In genomic region chr3:23726811-23727548, GRCh38 we compare ENCODE assay signal across 11 cellular contexts.
DNase-seq lines count a peak whose midpoint lies in the region; ATAC-seq, FAIRE-seq and TF ChIP-seq lines count a peak whose summit lies in the region.
"Had no signal": no experiment of that assay in that cellular context is flagged by ENCODE, and none has a peak within 500 bp of the region (broad histone marks: within the 10 kb centered on the region; RNA-seq: fewer than 3 reads in every experiment).

No MANE protein-coding gene starts in this region.

- TF ChIP-seq RAD21 in HepG2 (CRISPR knock-in tag; IDR thresholded peaks at IDR 0.05) (no peak), IMR-90 (IDR thresholded peaks at IDR 0.05; ENCODE audit: low read length) (no peak)

- intact Hi-C loops in right lobe of liver (cut with DNase I): no loop called here
- intact Hi-C loops in HepG2 (cut with micrococcal nuclease; ENCODE audit: unreplicated experiment): no loop called here
- intact Hi-C loops in IMR-90 (cut with micrococcal nuclease): loop anchor here (5.0 kb wide), 1 partner anchor 525 kb away; the partner anchor contains the start of gene UBE2E2
- intact Hi-C loops in upper lobe of right lung (cut with DNase I): no loop called here

- H2BK5ac ChIP-seq in IMR-90 (ENCODE audit: low read depth, low read length, poor library complexity, severe bottlenecking): no peak overlapping the region

- TF ChIP-seq CTCF in right lobe of liver (IDR thresholded peaks at IDR 0.05) (no peak), HepG2 (CRISPR knock-in tag; IDR thresholded peaks at IDR 0.05) (no peak), IMR-90 (conservative IDR thresholded peaks at IDR 0.05; ENCODE audit: low read depth, low read length) (no peak), upper lobe of right lung (IDR thresholded peaks at IDR 0.05) (no peak)

- H3K27ac ChIP-seq in right lobe of liver (no peak overlapping the region), HepG2 (ENCODE audit: extremely low read length, insufficient read depth, low read length) (no peak overlapping the region), IMR-90 (ENCODE audit: insufficient read depth, low read length) (no peak overlapping the region), upper lobe of right lung (no peak overlapping the region)
- H3K27ac ChIP-seq: tibial nerve had no signal

- peaks cover 12% of the 10 kb centered on the region; the same call in 1 of the 2 replicates for H3K9me1 ChIP-seq in IMR-90 (ENCODE audit: insufficient read depth, low read length)

- H2BK20ac ChIP-seq in IMR-90 (ENCODE audit: low read depth, low read length): 0 out of 2 replicates have a peak overlapping the region, but pooled peaks have one; percentile 6

- H4K91ac ChIP-seq in IMR-90 (ENCODE audit: insufficient read depth, low read depth, low read length): no peak overlapping the region

- H3K4me2 ChIP-seq in HepG2 (ENCODE audit: low read depth, low read length) (no peak overlapping the region), IMR-90 (ENCODE audit: low read depth, low read length) (no peak overlapping the region)

- H3K79me2 ChIP-seq in HepG2 (ENCODE audit: insufficient read depth, low read length): no peaks in the 10 kb centered on the region

- no peak for TF ChIP-seq EP300 in HepG2 (IDR thresholded peaks at IDR 0.05; ENCODE audit: low read depth in 2 of 2, low read length in 2 of 2)
- TF ChIP-seq EP300 in HepG2 (CRISPR knock-in tag; IDR thresholded peaks at IDR 0.05; ENCODE audit: borderline replicate concordance): no peak

- no peaks in the 10 kb centered on the region for H3K79me1 ChIP-seq in IMR-90 (ENCODE audit: low read depth in 1 of 2, low read length in 2 of 2)

- H2BK120ac ChIP-seq in IMR-90 (ENCODE audit: low read depth, low read length): 0 out of 2 replicates have a peak overlapping the region, but pooled peaks have one; percentile 3

- no peaks in the 10 kb centered on the region for H3K4me1 ChIP-seq in right lobe of liver
- no peaks in the 10 kb centered on the region for H3K4me1 ChIP-seq in HepG2 (ENCODE audit: insufficient read depth, low read length)
- H3K4me1 ChIP-seq in IMR-90 (ENCODE audit: control insufficient read depth, insufficient read depth, low read length): peaks cover 13% of the 10 kb centered on the region
- no peaks in the 10 kb centered on the region for H3K4me1 ChIP-seq in upper lobe of right lung

- CTCF ChIA-PET in HepG2 (lab: Yijun Ruan, JAX; ENCODE audit: low intra/inter-chr PET ratio, low total read pairs) (no interaction called here), IMR-90 (lab: Yijun Ruan, JAX) (no interaction called here)

- TF ChIP-seq POLR2A in right lobe of liver (IDR thresholded peaks at IDR 0.05) (no peak), HepG2 (IDR thresholded peaks at IDR 0.05; ENCODE audit: insufficient read depth in 1 of 2, low read depth in 2 of 2, low read length in 2 of 2) (no peak), IMR-90 (IDR thresholded peaks at IDR 0.05; ENCODE audit: low read depth, low read length) (no peak)

- H3K18ac ChIP-seq in IMR-90 (ENCODE audit: low read depth, low read length): peak overlapping the region; percentile 31; the same call in 1 of the 2 replicates

- ATAC-seq in right lobe of liver (peak in 3 of 4 donors; percentile 48 to 60 (median 57)), HepG2 (no peak), HG02642 (IDR thresholded peaks at IDR 0.05; ENCODE audit: poor library complexity, unreplicated experiment) (peak; percentile 72), IMR-90 (ENCODE audit: low read depth) (no peak), upper lobe of right lung (peak; percentile 34)

- H3K56ac ChIP-seq in IMR-90 (ENCODE audit: extremely low read depth, insufficient read depth, low read length): no peak overlapping the region

- 61% methylated on average over 5 of the region's 5 CpGs for WGBS in right lobe of liver (ENCODE audit: insufficient coverage, low coverage, low lambda C conversion rate, missing lambda C conversion rate)
- 77% methylated on average over 5 of the region's 5 CpGs for WGBS in HepG2 (ENCODE audit: low lambda C conversion rate)
- no CpG with 5 or more reads among the region's 5 CpGs for WGBS in IMR-90 (ENCODE audit: extremely low coverage in 2 of 2, insufficient read length in 1 of 2), 2 experiments

- H3K27me3 ChIP-seq in right lobe of liver (no peaks in the 10 kb centered on the region), HepG2 (ENCODE audit: control insufficient read depth in 1 of 2, insufficient read depth in 2 of 2, low read length in 2 of 2) (no peaks in the 10 kb centered on the region), IMR-90 (ENCODE audit: control insufficient read depth, insufficient read depth, low read length) (peaks cover 2% of the 10 kb centered on the region), upper lobe of right lung (no peaks in the 10 kb centered on the region)
- H3K27me3 ChIP-seq: tibial nerve had no signal

- dilution Hi-C loops in IMR-90 (cut with HindIII; ENCODE audit: low sequenced_read_pairs, unreplicated experiment): no loop called here

- POLR2A ChIA-PET in HepG2 (lab: Yijun Ruan, JAX): no interaction called here
- POLR2A ChIA-PET in IMR-90 (lab: Charles Lee; ENCODE audit: unreplicated experiment): no interaction called here

- H2BK15ac ChIP-seq in IMR-90 (ENCODE audit: low read depth, low read length): 0 out of 3 replicates have a peak overlapping the region, but pooled peaks have one; percentile 12

- H3K4ac ChIP-seq in IMR-90 (ENCODE audit: low read depth, low read length): no peak overlapping the region; the same call in 1 of the 2 replicates

- H3K36me3 ChIP-seq in right lobe of liver (no peaks in the 10 kb centered on the region), HepG2 (replicated peaks in 1 of 2; ENCODE audit: control insufficient read depth in 1 of 2, insufficient read depth in 2 of 2, low read length in 2 of 2) (no peaks in the 10 kb centered on the region), IMR-90 (ENCODE audit: control insufficient read depth, insufficient read depth, low read length) (no peaks in the 10 kb centered on the region), upper lobe of right lung (no peaks in the 10 kb centered on the region)
- H3K36me3 ChIP-seq: tibial nerve had no signal

- H4K8ac ChIP-seq in IMR-90 (ENCODE audit: low read depth in 2 of 2, low read length in 2 of 2): no peak overlapping the region

- H3K4me3 ChIP-seq in right lobe of liver (no peak overlapping the region), HepG2 (replicated peaks in 1 of 3; ENCODE audit: insufficient read depth in 1 of 3, low read depth in 2 of 3, low read length in 3 of 3) (no peak overlapping the region), IMR-90 (ENCODE audit: insufficient read depth, low read depth, low read length) (no peak overlapping the region), upper lobe of right lung (no peak overlapping the region)
- H3K4me3 ChIP-seq: tibial nerve had no signal

- H3K9me3 ChIP-seq in right lobe of liver: no peaks in the 10 kb centered on the region
- H3K9me3 ChIP-seq in HepG2 (ENCODE audit: low read length): no peaks in the 10 kb centered on the region
- no peaks in the 10 kb centered on the region for H3K9me3 ChIP-seq in IMR-90 (ENCODE audit: control insufficient read depth, insufficient read depth, low read length)
- H3K9me3 ChIP-seq in upper lobe of right lung: no peaks in the 10 kb centered on the region
- H3K9me3 ChIP-seq: tibial nerve had no signal

- H3K9ac ChIP-seq in HepG2 (ENCODE audit: insufficient read depth, low read depth, low read length) (no peak overlapping the region), IMR-90 (ENCODE audit: low read depth, low read length) (no peak overlapping the region)

- FAIRE-seq in HepG2 (lab: Jason Lieb, UNC): no peak

- no peak overlapping the region for H3K23ac ChIP-seq in IMR-90 (ENCODE audit: low read depth, low read length)

- no peak overlapping the region for H2AFZ ChIP-seq in HepG2 (ENCODE audit: low read length)
- H2AFZ ChIP-seq in IMR-90 (replicated peaks; ENCODE audit: low read length, poor library complexity): no peak overlapping the region

- H2AK9ac ChIP-seq in IMR-90 (replicated peaks; ENCODE audit: low read depth, low read length, poor library complexity): no peak overlapping the region

- no TSS peak for BruUV-seq in HepG2 (replicated peaks; lab: Mats Ljungman, UMichigan)
- BruUV-seq in IMR-90 (replicated peaks; lab: Mats Ljungman, UMichigan): no TSS peak

- H3K14ac ChIP-seq in IMR-90 (replicated peaks; ENCODE audit: low read depth, low read length): no peak overlapping the region

- peak overlapping the region; percentile 37 for H2AK5ac ChIP-seq in IMR-90 (ENCODE audit: low read depth, low read length)

- no peak for DNase-seq in right lobe of liver
- no peak for DNase-seq in HepG2 (ENCODE audit: low spot score)
- DNase-seq in IMR-90: no peak
- DNase-seq in upper lobe of right lung: no peak
- DNase-seq in NK-92 treated with Interleukin-12 subunit alpha and Interleukin-12 subunit beta, amount 100 ng/mL, for 24 hours (lab: John Stamatoyannopoulos, UW): no peak
- DNase-seq in HuH-7 (ENCODE audit: low spot score): no peak
- no peak for DNase-seq in activated CD8-positive, alpha-beta memory T cell treated with anti-CD3 and anti-CD28 coated beads, Interleukin-2, amount 50 U/mL, for 4 hours
- DNase-seq: midbrain, NCI-H2029 had no signal

- no peaks in the 10 kb centered on the region for H4K20me1 ChIP-seq in HepG2 (ENCODE audit: insufficient read depth, low read length)
- H4K20me1 ChIP-seq in IMR-90 (ENCODE audit: insufficient read depth, low read length): peaks cover 7% of the 10 kb centered on the region

- in situ Hi-C loops in HepG2 (cut with HindIII; ENCODE audit: extremely low pct_ligation_motif_present, low pct_unique_long_range_greater_than_20kb): no loop called here
- in situ Hi-C loops in IMR-90 (cut with MboI; ENCODE audit: low sequenced_read_pairs): no loop called here

- no peak overlapping the region for H4K5ac ChIP-seq in IMR-90 (ENCODE audit: low read depth, low read length)

TF ChIP-seq in HepG2, 621 proteins besides CTCF, POLR2A, EP300 and RAD21 (continues in another document):
- TF ChIP-seq NR0B2 (CRISPR knock-in tag; IDR thresholded peaks at IDR 0.05): no peak

TF ChIP-seq in IMR-90, 13 proteins besides CTCF, POLR2A, EP300 and RAD21:
- TF ChIP-seq FOS (IDR thresholded peaks at IDR 0.05; ENCODE audit: low read depth, low read length) (no peak), MAZ (IDR thresholded peaks at IDR 0.05; ENCODE audit: borderline replicate concordance, low read depth, low read length) (no peak), USF2 (IDR thresholded peaks at IDR 0.05; ENCODE audit: low read depth, low read length) (no peak), RCOR1 (IDR thresholded peaks at IDR 0.05; ENCODE audit: insufficient replicate concordance, low read length) (no peak), NFE2L2 (IDR thresholded peaks at IDR 0.05; ENCODE audit: low read depth, low read length) (no peak), RFX5 (IDR thresholded peaks at IDR 0.05; ENCODE audit: low read depth, low read length) (no peak)

Comparison
In these comparisons a context has a peak if more than half of its experiments do, and no peak if none do; other contexts are left out.
1. ATAC-seq: peak in right lobe of liver (3 of 4), HG02642 (single experiment) and upper lobe of right lung (single experiment); none in HepG2 (single experiment) and IMR-90 (single experiment).